In the genomic region with DNA sequence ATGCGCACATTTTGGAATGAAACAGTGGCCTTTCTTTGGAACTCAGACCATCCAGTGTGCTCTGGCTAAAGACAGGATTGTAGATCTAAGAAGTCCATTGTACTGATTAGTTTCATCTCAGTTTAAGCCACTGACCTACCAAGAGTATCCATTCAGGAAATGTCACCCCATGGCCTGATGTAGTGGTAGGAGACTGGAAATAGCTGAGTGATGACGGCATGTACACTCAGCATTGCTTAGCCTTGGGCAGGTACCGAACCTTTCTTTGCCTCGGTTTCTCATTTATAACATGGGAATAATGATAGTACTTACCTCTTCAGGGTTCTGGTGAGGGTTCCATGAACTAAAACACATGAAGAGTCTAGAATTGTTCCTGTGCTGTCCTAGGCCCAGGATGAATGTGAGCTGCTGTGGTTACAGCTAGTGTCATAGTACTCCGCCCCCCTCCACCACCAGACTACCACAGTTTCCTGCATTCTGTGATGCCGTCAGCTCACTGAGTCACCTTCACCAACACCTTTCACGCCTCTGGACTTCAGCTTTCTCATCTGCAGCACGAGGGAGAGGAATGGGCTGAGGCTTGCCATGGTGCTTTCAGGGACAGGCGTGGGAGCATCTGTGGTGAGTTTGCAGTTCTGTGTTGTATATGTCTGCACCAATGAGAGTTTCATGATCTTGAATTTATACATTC, we compare ENCODE assay signal across 8 cellular contexts.
DNase-seq lines count a peak whose midpoint lies in the region; ATAC-seq and TF ChIP-seq lines count a peak whose summit lies in the region.

No MANE protein-coding gene starts in this region.

- 83 to 96% methylated on average over 9 of the region's 9 CpGs for WGBS in thyroid gland, 2 donors
- WGBS in endodermal cell (ENCODE audit: insufficient coverage in 1 of 2, insufficient read length in 1 of 2), 2 experiments: 76 to 84% methylated on average over 5 to 9 of the region's 9 CpGs

- H3K4me1 ChIP-seq in thyroid gland (no peaks in the 10 kb centered on the region), endodermal cell (ENCODE audit: control insufficient read depth, insufficient read depth, low read length) (peaks cover 7% of the 10 kb centered on the region)

- no peak overlapping the region for H3K27ac ChIP-seq in thyroid gland
- H3K27ac ChIP-seq in endodermal cell (ENCODE audit: low read depth, low read length): no peak overlapping the region

- peak; percentile 95 for DNase-seq in activated CD8-positive, alpha-beta T cell treated with anti-CD3 and anti-CD28 coated beads, Interleukin-2, amount 10 ng/mL, durations not matched to agents 7 days and 5 days
- DNase-seq in left colon (peak in 1 of 2 donors; percentile 12), thyroid gland (peak; percentile 6 to 8), NCI-H146 (lab: John Stamatoyannopoulos, UW) (no peak), endodermal cell (no peak), NCI-H69 (lab: John Stamatoyannopoulos, UW) (no peak)

- H3K27me3 ChIP-seq in thyroid gland (no peaks in the 10 kb centered on the region), endodermal cell (ENCODE audit: control insufficient read depth, insufficient read depth, low read length, poor library complexity, severe bottlenecking) (no peaks in the 10 kb centered on the region)

- no peak for TF ChIP-seq POLR2A in thyroid gland (IDR thresholded peaks at IDR 0.05)

- peaks cover 36% of the 10 kb centered on the region for H3K4me1 Mint-ChIP-seq in activated CD8-positive, alpha-beta T cell treated with anti-CD3 and anti-CD28 coated beads, Interleukin-2, amount 10 ng/mL, durations not matched to agents 7 days and 5 days (ENCODE audit: low read depth)
- peaks cover 13% of the 10 kb centered on the region for H3K4me1 Mint-ChIP-seq in endodermal cell

- H3K27me3 Mint-ChIP-seq in activated CD8-positive, alpha-beta T cell treated with anti-CD3 and anti-CD28 coated beads, Interleukin-2, amount 10 ng/mL, durations not matched to agents 7 days and 5 days (ENCODE audit: low read depth): peaks cover 14% of the 10 kb centered on the region
- H3K27me3 Mint-ChIP-seq in endodermal cell (ENCODE audit: insufficient read depth): peaks cover 10% of the 10 kb centered on the region

- H3K9me3 Mint-ChIP-seq in activated CD8-positive, alpha-beta T cell treated with anti-CD3 and anti-CD28 coated beads, Interleukin-2, amount 10 ng/mL, durations not matched to agents 7 days and 5 days (ENCODE audit: insufficient read depth): peaks cover 4% of the 10 kb centered on the region
- no peaks in the 10 kb centered on the region for H3K9me3 Mint-ChIP-seq in endodermal cell

- H3K9ac ChIP-seq in endodermal cell (ENCODE audit: extremely low read depth, low read length, poor library complexity, severe bottlenecking): no peak overlapping the region

- peaks cover 11% of the 10 kb centered on the region for H3K36me3 Mint-ChIP-seq in activated CD8-positive, alpha-beta T cell treated with anti-CD3 and anti-CD28 coated beads, Interleukin-2, amount 10 ng/mL, durations not matched to agents 7 days and 5 days (ENCODE audit: low read depth)
- peaks cover 10% of the 10 kb centered on the region for H3K36me3 Mint-ChIP-seq in endodermal cell (ENCODE audit: low read depth)

- H3K9me3 ChIP-seq in thyroid gland (no peaks in the 10 kb centered on the region), endodermal cell (ENCODE audit: control insufficient read depth, low read length) (no peaks in the 10 kb centered on the region)

- TF ChIP-seq CTCF in thyroid gland (IDR thresholded peaks at IDR 0.05): no peak
- no peak for TF ChIP-seq CTCF in endodermal cell (conservative IDR thresholded peaks at IDR 0.05)

- H3K4me3 ChIP-seq in thyroid gland (replicated peaks in 1 of 3) (no peak overlapping the region), endodermal cell (ENCODE audit: low read length) (no peak overlapping the region)

- CTCF ChIA-PET in activated CD8-positive, alpha-beta T cell treated with anti-CD3 and anti-CD28 coated beads, Interleukin-2, amount 10 ng/mL, durations not matched to agents 7 days and 5 days (lab: Charles Lee): interaction anchor here (1.1 to 2.4 kb wide), 5 partner anchors 10 to 51 kb away, joined by 3 to 8 read pairs (median 6); no protein-coding TSS in a partner anchor

- peak overlapping the region; percentile 26 for H3K4me3 Mint-ChIP-seq in activated CD8-positive, alpha-beta T cell treated with anti-CD3 and anti-CD28 coated beads, Interleukin-2, amount 10 ng/mL, durations not matched to agents 7 days and 5 days
- no peak overlapping the region for H3K4me3 Mint-ChIP-seq in endodermal cell

- intact Hi-C loops in left colon (cut with DNase I, micrococcal nuclease): no loop called here
- intact Hi-C loops in thyroid gland (cut with DNase I): no loop called here

- POLR2A ChIA-PET in activated CD8-positive, alpha-beta T cell treated with anti-CD3 and anti-CD28 coated beads, Interleukin-2, amount 10 ng/mL, durations not matched to agents 7 days and 5 days (lab: Charles Lee): interaction anchor here (0.9 to 1.9 kb wide), 3 partner anchors 12 to 48 kb away, joined by 3 to 13 read pairs (median 3); no protein-coding TSS in a partner anchor

- ATAC-seq in GM18868 (IDR thresholded peaks at IDR 0.05; ENCODE audit: unreplicated experiment) (peak; percentile 98), HG03108 (IDR thresholded peaks at IDR 0.05; ENCODE audit: unreplicated experiment) (peak; percentile 79), left colon (peak; percentile 45)
- peak; percentile 98 for ATAC-seq in activated CD8-positive, alpha-beta T cell treated with anti-CD3 and anti-CD28 coated beads, Interleukin-2, amount 10 ng/mL, durations not matched to agents 7 days and 5 days

- no peaks in the 10 kb centered on the region for H3K36me3 ChIP-seq in thyroid gland
- H3K36me3 ChIP-seq in endodermal cell (ENCODE audit: control insufficient read depth, insufficient read depth, low read length): no peaks in the 10 kb centered on the region

- peak overlapping the region; percentile 82 for H3K27ac Mint-ChIP-seq in activated CD8-positive, alpha-beta T cell treated with anti-CD3 and anti-CD28 coated beads, Interleukin-2, amount 10 ng/mL, durations not matched to agents 7 days and 5 days
- no peak overlapping the region for H3K27ac Mint-ChIP-seq in endodermal cell

Comparison
In these comparisons a context has a peak if more than half of its experiments do, and no peak if none do; other contexts are left out.
1. ATAC-seq: peak in every context shown above with its lines; median percentile 98 in GM18868; 98 in activated CD8-positive, alpha-beta T cell treated with anti-CD3 and anti-CD28 coated beads, Interleukin-2, amount 10 ng/mL, durations not matched to agents 7 days and 5 days; 79 in HG03108; 45 in left colon.
2. DNase-seq: peak in activated CD8-positive, alpha-beta T cell treated with anti-CD3 and anti-CD28 coated beads, Interleukin-2, amount 10 ng/mL, durations not matched to agents 7 days and 5 days (single experiment) and thyroid gland (2 of 2); none in NCI-H146 (single experiment), endodermal cell (single experiment) and NCI-H69 (single experiment).